ENCODE assay signal across 21 cellular contexts in the genomic region with DNA sequence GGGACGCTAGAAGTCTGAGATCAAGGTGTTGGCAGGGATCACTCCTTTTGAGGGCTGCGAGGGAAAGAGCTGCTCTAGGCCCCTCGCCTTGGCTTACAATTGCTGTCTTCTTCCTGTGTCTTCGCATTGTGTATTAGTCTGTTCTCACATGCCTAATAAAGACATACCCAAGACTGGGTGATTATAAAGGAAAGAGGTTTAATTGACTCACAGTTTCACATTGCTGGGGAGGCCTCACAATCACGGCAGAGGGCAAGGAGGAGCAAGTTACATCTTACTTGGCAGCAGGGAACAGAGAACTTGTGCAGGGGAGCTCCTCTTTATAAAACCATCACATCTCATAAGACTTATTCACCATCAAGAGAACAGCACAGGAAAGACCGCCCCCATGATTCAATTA.
DNase-seq lines count a peak whose midpoint lies in the region; ATAC-seq and TF ChIP-seq lines count a peak whose summit lies in the region.
"Had no signal": no experiment of that assay in that cellular context is flagged by ENCODE, and none has a peak within 500 bp of the region (broad histone marks: within the 10 kb centered on the region; RNA-seq: fewer than 3 reads in every experiment).

No MANE protein-coding gene starts in this region.

- H3K4me1 ChIP-seq in right atrium auricular region = peaks cover 0 to 12% of the 10 kb centered on the region in 2 donors
- peaks cover 0 to 15% (median 6%) of the 10 kb centered on the region in 9 donors for H3K4me1 ChIP-seq in heart right ventricle

- H3K27ac ChIP-seq in right atrium auricular region = no peak overlapping the region
- H3K27ac ChIP-seq in heart right ventricle = no peak overlapping the region
- H3K27ac ChIP-seq: RWPE1 had no signal

- H3K27me3 Mint-ChIP-seq in activated CD4-positive, alpha-beta T cell treated with anti-CD3 and anti-CD28 coated beads for 36 hours = no peaks in the 10 kb centered on the region
- H3K27me3 Mint-ChIP-seq in activated naive CD8-positive, alpha-beta T cell = no peaks in the 10 kb centered on the region
- no peaks in the 10 kb centered on the region for H3K27me3 Mint-ChIP-seq in osteocyte (ENCODE audit: unreplicated experiment)

- H3K36me3 Mint-ChIP-seq in activated CD4-positive, alpha-beta T cell treated with anti-CD3 and anti-CD28 coated beads for 36 hours (ENCODE audit: low read depth) = peaks cover 22% of the 10 kb centered on the region
- peaks cover 11% of the 10 kb centered on the region for H3K36me3 Mint-ChIP-seq in activated naive CD8-positive, alpha-beta T cell
- no peaks in the 10 kb centered on the region for H3K36me3 Mint-ChIP-seq in osteocyte (ENCODE audit: unreplicated experiment)

- intact Hi-C loops in activated CD4-positive, alpha-beta T cell treated with anti-CD3 and anti-CD28 coated beads for 36 hours (cut with DNase I, micrococcal nuclease) = no loop called here
- intact Hi-C loops in heart right ventricle (cut with DNase I) = no loop called here

- H3K4me3 Mint-ChIP-seq in activated CD4-positive, alpha-beta T cell treated with anti-CD3 and anti-CD28 coated beads for 36 hours = no peak overlapping the region
- H3K4me3 Mint-ChIP-seq in activated naive CD8-positive, alpha-beta T cell = no peak overlapping the region
- no peak overlapping the region for H3K4me3 Mint-ChIP-seq in osteocyte (ENCODE audit: unreplicated experiment)
- H3K4me3 Mint-ChIP-seq: CD14-positive monocyte had no signal

- no peak overlapping the region for H3K4me3 ChIP-seq in right atrium auricular region
- no peak overlapping the region for H3K4me3 ChIP-seq in heart right ventricle
- H3K4me3 ChIP-seq: MG63 had no signal

- H3K4me1 Mint-ChIP-seq in activated CD4-positive, alpha-beta T cell treated with anti-CD3 and anti-CD28 coated beads for 36 hours = peaks cover 42% of the 10 kb centered on the region
- peaks cover 36% of the 10 kb centered on the region for H3K4me1 Mint-ChIP-seq in activated naive CD8-positive, alpha-beta T cell (ENCODE audit: low read depth)
- no peaks in the 10 kb centered on the region for H3K4me1 Mint-ChIP-seq in osteocyte (ENCODE audit: unreplicated experiment)

- POLR2A ChIA-PET in activated CD4-positive, alpha-beta T cell treated with anti-CD3 and anti-CD28 coated beads for 36 hours (lab: Charles Lee) = interaction anchor here (0.6 kb wide), 1 partner anchor 136 kb away, joined by 4 read pairs; no protein-coding TSS in a partner anchor

- 93 to 95% methylated on average over 6 of the region's 6 CpGs for WGBS in heart right ventricle, 2 donors

- ATAC-seq in activated CD4-positive, alpha-beta T cell treated with anti-CD3 and anti-CD28 coated beads for 36 hours = peak; percentile 76
- ATAC-seq in heart right ventricle (no peak), GM18909 (IDR thresholded peaks at IDR 0.05; ENCODE audit: poor library complexity, unreplicated experiment) (no peak)
- ATAC-seq: PC-3 had no signal

- peaks cover 18% of the 10 kb centered on the region for H3K9me3 Mint-ChIP-seq in activated CD4-positive, alpha-beta T cell treated with anti-CD3 and anti-CD28 coated beads for 36 hours (ENCODE audit: low read depth)
- no peaks in the 10 kb centered on the region for H3K9me3 Mint-ChIP-seq in activated naive CD8-positive, alpha-beta T cell (ENCODE audit: low read depth)
- H3K9me3 Mint-ChIP-seq in osteocyte (ENCODE audit: unreplicated experiment) = peaks cover 9% of the 10 kb centered on the region

- CTCF ChIA-PET in activated CD4-positive, alpha-beta T cell treated with anti-CD3 and anti-CD28 coated beads for 36 hours (lab: Charles Lee) = interaction anchor here (0.6 to 3.9 kb wide), 7 partner anchors 9 to 319 kb away, joined by 3 to 18 read pairs (median 3); no protein-coding TSS in a partner anchor

- H3K36me3 ChIP-seq in right atrium auricular region = no peaks in the 10 kb centered on the region
- no peaks in the 10 kb centered on the region for H3K36me3 ChIP-seq in heart right ventricle
- H3K36me3 ChIP-seq: MG63 had no signal

- H3K9me3 ChIP-seq in right atrium auricular region (no peaks in the 10 kb centered on the region), heart right ventricle (no peaks in the 10 kb centered on the region)
- H3K9me3 ChIP-seq: Caco-2, MG63 had no signal

- DNase-seq in activated CD4-positive, alpha-beta T cell treated with anti-CD3 and anti-CD28 coated beads for 36 hours = peak; percentile 43
- DNase-seq in activated CD4-positive, alpha-beta T cell treated with anti-CD3 and anti-CD28 coated beads, Interleukin-2, amount 50 U/mL, for 4 hours = no peak
- peak; percentile 18 for DNase-seq in right atrium auricular region (ENCODE audit: low spot score)
- DNase-seq in heart right ventricle = no peak
- peak; percentile 13 for DNase-seq in osteocyte (ENCODE audit: extremely low spot score, unreplicated experiment)
- no peak for DNase-seq in H4 (ENCODE audit: low spot score)
- DNase-seq: 8988T, Caco-2, HCEC 1CT, Kasumi-1, MG63, NCI-H1048, NCI-H1436, NCI-H2029, NCI-H2171, NCI-H526, PC-3 had no signal

- no peaks in the 10 kb centered on the region for H3K27me3 ChIP-seq in right atrium auricular region
- H3K27me3 ChIP-seq in heart right ventricle = no peaks in the 10 kb centered on the region
- H3K27me3 ChIP-seq: MG63 had no signal

- TF ChIP-seq CTCF in right atrium auricular region (IDR thresholded peaks at IDR 0.05) (no peak), heart right ventricle (IDR thresholded peaks at IDR 0.05) (no peak), osteocyte (IDR thresholded peaks at IDR 0.05) (no peak)

- H3K27ac Mint-ChIP-seq in activated CD4-positive, alpha-beta T cell treated with anti-CD3 and anti-CD28 coated beads for 36 hours = peak overlapping the region; percentile 7
- peak overlapping the region; percentile 47 for H3K27ac Mint-ChIP-seq in activated naive CD8-positive, alpha-beta T cell
- H3K27ac Mint-ChIP-seq in osteocyte (ENCODE audit: unreplicated experiment) = no peak overlapping the region

Comparison
In these comparisons a context has a peak if more than half of its experiments do, and no peak if none do; other contexts are left out.
1. DNase-seq: peak in activated CD4-positive, alpha-beta T cell treated with anti-CD3 and anti-CD28 coated beads for 36 hours (single experiment), right atrium auricular region (single experiment) and osteocyte (single experiment); none in activated CD4-positive, alpha-beta T cell treated with anti-CD3 and anti-CD28 coated beads, Interleukin-2, amount 50 U/mL, for 4 hours (0 of 2), heart right ventricle (0 of 2) and H4 (single experiment).